In the genomic region with DNA sequence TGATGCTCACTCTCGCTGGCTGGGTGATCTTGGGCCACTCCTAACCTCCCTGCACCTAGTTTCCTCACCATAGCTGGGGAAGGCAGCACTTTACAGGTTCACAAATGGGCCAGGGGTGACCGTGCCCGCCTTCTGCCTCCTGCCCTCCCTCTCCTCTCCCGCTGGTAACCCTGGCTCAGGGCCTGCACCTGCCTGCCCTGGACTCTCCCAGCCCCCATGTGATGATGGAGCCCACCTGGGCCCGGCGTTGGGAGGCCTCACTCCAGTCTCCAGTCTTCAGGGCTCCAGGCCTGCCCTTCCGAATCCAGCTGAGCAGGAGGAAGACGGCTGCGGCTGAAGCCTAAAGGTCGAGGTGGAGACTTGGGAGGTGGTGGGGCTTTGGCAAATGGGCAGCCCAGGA, we compare ENCODE assay signal across 28 cellular contexts.
DNase-seq lines count a peak whose midpoint lies in the region; FAIRE-seq and TF ChIP-seq lines count a peak whose summit lies in the region.
"Had no signal": no experiment of that assay in that cellular context is flagged by ENCODE, and none has a peak within 500 bp of the region (broad histone marks: within the 10 kb centered on the region; RNA-seq: fewer than 3 reads in every experiment).

No MANE protein-coding gene starts in this region.

- H2BK15ac ChIP-seq in neuronal stem cell (ENCODE audit: low read length), result peak overlapping the region; percentile 31

- H3K4me2 ChIP-seq in hepatocyte (no peak overlapping the region), neuronal stem cell (ENCODE audit: insufficient read depth, low read length, poor library complexity, severe bottlenecking) (no peak overlapping the region)

- H2BK12ac ChIP-seq in neuronal stem cell (ENCODE audit: low read length), result peak overlapping the region; percentile 80

- H3K4me3 ChIP-seq in hepatocyte (no peak overlapping the region), neuronal stem cell (ENCODE audit: low read length in 2 of 2) (no peak overlapping the region)

- POLR2A ChIA-PET in RWPE1 (lab: Yijun Ruan, JAX; ENCODE audit: low non-redundant PET), result no interaction called here

- no peak overlapping the region for H3K23ac ChIP-seq in neuronal stem cell (ENCODE audit: low read depth, low read length, poor library complexity)

- CTCF ChIA-PET in RWPE1 (lab: Yijun Ruan, JAX), result interaction anchor here (0.6 kb wide), 1 partner anchor 236 kb away, joined by 3 read pairs; no protein-coding TSS in a partner anchor

- no peak overlapping the region for H2BK5ac ChIP-seq in neuronal stem cell (ENCODE audit: low read length)

- H3K79me2 ChIP-seq in hepatocyte, result no peaks in the 10 kb centered on the region

- no peak for FAIRE-seq in frontal cortex (lab: Jason Lieb, UNC)
- FAIRE-seq: D721Med, GM19239, HepG2 had no signal

- H3K4me1 Mint-ChIP-seq in type B pancreatic cell (ENCODE audit: unreplicated experiment), result peaks cover 12% of the 10 kb centered on the region

- H3K9me2 ChIP-seq in hepatocyte (replicated peaks; ENCODE audit: insufficient read depth), result no peaks in the 10 kb centered on the region

- no peak overlapping the region for H4K8ac ChIP-seq in neuronal stem cell (ENCODE audit: low read depth, low read length)

- 90% methylated on average over 10 of the region's 10 CpGs for WGBS in hepatocyte (ENCODE audit: low lambda C conversion rate, missing lambda C conversion rate)
- no CpG with 5 or more reads among the region's 10 CpGs for WGBS in neuronal stem cell (ENCODE audit: extremely low coverage in 2 of 2, insufficient read length in 2 of 2, insufficient replicate concordance in 1 of 2), 2 donors

- no peak overlapping the region for H3K14ac ChIP-seq in neuronal stem cell (ENCODE audit: low read length)

- H3K27me3 Mint-ChIP-seq in type B pancreatic cell, result peaks cover 21% of the 10 kb centered on the region

- no peaks in the 10 kb centered on the region for H3K79me1 ChIP-seq in neuronal stem cell (ENCODE audit: low read depth, low read length)

- H3K36me3 ChIP-seq in hepatocyte (replicated peaks; ENCODE audit: insufficient read depth, low read depth), result no peaks in the 10 kb centered on the region
- H3K36me3 ChIP-seq in neuronal stem cell (replicated peaks in 1 of 2; ENCODE audit: control insufficient read depth in 2 of 2, insufficient read depth in 2 of 2, low read length in 2 of 2), result no peaks in the 10 kb centered on the region

- in situ Hi-C loops in G401 (cut with HindIII; ENCODE audit: low sequenced_read_pairs), result no loop called here

- no peak for TF ChIP-seq CTCF in hepatocyte (IDR thresholded peaks at IDR 0.05; ENCODE audit: poor library complexity)
- TF ChIP-seq CTCF in type B pancreatic cell (conservative IDR thresholded peaks at IDR 0.05), result no peak
- TF ChIP-seq CTCF in RWPE1 (conservative IDR thresholded peaks at IDR 0.05; ENCODE audit: low read depth), result no peak

- no peak overlapping the region for H3K4ac ChIP-seq in neuronal stem cell (ENCODE audit: low read length)

- no peak overlapping the region for H3K9ac ChIP-seq in neuronal stem cell (ENCODE audit: low read depth, low read length, poor library complexity)

- peak; percentile 12 for DNase-seq in activated T-cell treated with anti-CD3 and anti-CD28 coated beads, Interleukin-2, amount 50 U/mL, for 1 hour
- DNase-seq in activated T-cell treated with anti-CD3 and anti-CD28 coated beads for 4 hours, result no peak
- no peak for DNase-seq in hepatocyte (ENCODE audit: low spot score)
- DNase-seq in neuronal stem cell (ENCODE audit: low spot score), result no peak
- peak; percentile 44 for DNase-seq in type B pancreatic cell (ENCODE audit: extremely low spot score, unreplicated experiment)
- no peak for DNase-seq in G401 (ENCODE audit: low spot score)
- DNase-seq in RWPE1 (ENCODE audit: low spot score), result no peak
- no peak for DNase-seq in frontal cortex (ENCODE audit: low spot score in 2 of 2)
- DNase-seq: AML-193; C1 segment of cervical spinal cord; CD8-positive, alpha-beta T cell; GF-D8; H7; HFFc6; KBM-7; MM.1S; NCI-H1048; NCI-H1436; NCI-H187 treated with DMSO at 0.1 percent for 48 hours; NCI-H2107; NCI-H2227 treated with DMSO at 0.1 percent for 48 hours; NCI-H510A treated with DMSO at 0.1 percent for 48 hours; NCI-H748 treated with DMSO at 0.1 percent for 48 hours; SIG-M5 had no signal

- no peaks in the 10 kb centered on the region for H4K20me1 ChIP-seq in hepatocyte (ENCODE audit: insufficient read depth, poor library complexity, severe bottlenecking)

- no peaks in the 10 kb centered on the region for H3K27me3 ChIP-seq in hepatocyte
- peaks cover 0 to 14% (median 0%) of the 10 kb centered on the region in 3 experiments for H3K27me3 ChIP-seq in neuronal stem cell (ENCODE audit: control insufficient read depth in 3 of 3, insufficient read depth in 3 of 3, low read depth in 1 of 3, low read length in 3 of 3)

- H3K9me3 ChIP-seq in hepatocyte (ENCODE audit: low read depth), result no peaks in the 10 kb centered on the region
- no peaks in the 10 kb centered on the region for H3K9me3 ChIP-seq in neuronal stem cell (replicated peaks in 1 of 2; ENCODE audit: control insufficient read depth in 2 of 2, insufficient read depth in 1 of 2, low read depth in 1 of 2, low read length in 2 of 2)

- no peak overlapping the region for H3K4me3 Mint-ChIP-seq in type B pancreatic cell
- H3K4me3 Mint-ChIP-seq: CD8-positive, alpha-beta T cell; HFFc6 had no signal

- no peak overlapping the region for H2BK120ac ChIP-seq in neuronal stem cell (ENCODE audit: low read depth, low read length)

- H4K91ac ChIP-seq in neuronal stem cell (ENCODE audit: low read depth, low read length, poor library complexity), result no peak overlapping the region

- H3K4me1 ChIP-seq in hepatocyte (ENCODE audit: insufficient read depth), result peaks cover 7% of the 10 kb centered on the region
- H3K4me1 ChIP-seq in neuronal stem cell (ENCODE audit: control insufficient read depth in 2 of 2, insufficient read depth in 1 of 2, low read depth in 1 of 2, low read length in 2 of 2), result peaks cover 3 to 16% of the 10 kb centered on the region in 2 donors

- no peak overlapping the region for H3K27ac Mint-ChIP-seq in type B pancreatic cell
- H3K27ac Mint-ChIP-seq: CD8-positive, alpha-beta T cell; HFFc6 had no signal

- no peaks in the 10 kb centered on the region for H3K9me3 Mint-ChIP-seq in type B pancreatic cell
- H3K9me3 Mint-ChIP-seq: CD8-positive, alpha-beta T cell; HFFc6 had no signal

- H2AK5ac ChIP-seq in neuronal stem cell (ENCODE audit: low read depth, low read length), result no peak overlapping the region

- H3K27ac ChIP-seq in hepatocyte, result peak overlapping the region; percentile 72
- H3K27ac ChIP-seq in neuronal stem cell (replicated peaks; ENCODE audit: low read length), result no peak overlapping the region
- no peak overlapping the region for H3K27ac ChIP-seq in RWPE1
- H3K27ac ChIP-seq: HL-60 had no signal

- H2AFZ ChIP-seq in hepatocyte (no peak overlapping the region), neuronal stem cell (ENCODE audit: low read length) (no peak overlapping the region)

- H3K36me3 Mint-ChIP-seq in type B pancreatic cell, result no peaks in the 10 kb centered on the region
- H3K36me3 Mint-ChIP-seq: CD8-positive, alpha-beta T cell had no signal

- H3K18ac ChIP-seq in neuronal stem cell (ENCODE audit: low read length), result peak overlapping the region; percentile 29

Comparison
In these comparisons a context has a peak if more than half of its experiments do, and no peak if none do; other contexts are left out.
1. DNase-seq: peak in activated T-cell treated with anti-CD3 and anti-CD28 coated beads, Interleukin-2, amount 50 U/mL, for 1 hour (single experiment) and type B pancreatic cell (single experiment); none in activated T-cell treated with anti-CD3 and anti-CD28 coated beads for 4 hours (single experiment), hepatocyte (single experiment), neuronal stem cell (single experiment), G401 (single experiment), RWPE1 (single experiment) and frontal cortex (0 of 2).